17 cellular contexts compared by ENCODE assay signal in genomic region chr4:180832086-180832485, GRCh38.
A peak's percentile ranks its signal among the peaks of the same experiment; 100 is the strongest.
DNase-seq lines count a peak whose midpoint lies in the region; ATAC-seq, FAIRE-seq and TF ChIP-seq lines count a peak whose summit lies in the region.
"Had no signal": no experiment of that assay in that cellular context is flagged by ENCODE, and none has a peak within 500 bp of the region (broad histone marks: within the 10 kb centered on the region; RNA-seq: fewer than 3 reads in every experiment).

No MANE protein-coding gene starts in this region.

- no peaks in the 10 kb centered on the region for H3K27me3 Mint-ChIP-seq in endothelial cell (ENCODE audit: unreplicated experiment)

- TF ChIP-seq POLR2A in heart left ventricle (IDR thresholded peaks at IDR 0.05) (no peak), GM12891 (IDR thresholded peaks at IDR 0.05; ENCODE audit: low read depth, low read length) (no peak)

- no peaks in the 10 kb centered on the region for H3K9me2 ChIP-seq in OCI-LY7 (ENCODE audit: insufficient read depth, low read length)

- H3K9me3 ChIP-seq in cardiac muscle cell (ENCODE audit: low read depth) (no peaks in the 10 kb centered on the region), heart left ventricle (no peaks in the 10 kb centered on the region), OCI-LY7 (ENCODE audit: low read length) (no peaks in the 10 kb centered on the region; the same call in 1 of the 2 replicates)
- H3K9me3 ChIP-seq: esophagus squamous epithelium had no signal

- POLR2A ChIA-PET in OCI-LY7 (lab: Charles Lee): no interaction called here

- H3K4me1 ChIP-seq in cardiac muscle cell (ENCODE audit: low read depth) (peaks cover under 1% of the 10 kb centered on the region), heart left ventricle (peaks cover 0 to 7% (median 0%) of the 10 kb centered on the region in 12 donors), OCI-LY7 (ENCODE audit: insufficient read depth, low read length, poor library complexity, severe bottlenecking) (peaks cover 35% of the 10 kb centered on the region)
- H3K4me1 ChIP-seq: parathyroid adenoma had no signal

- ATAC-seq in heart left ventricle (no peak), GM21447 (IDR thresholded peaks at IDR 0.05; ENCODE audit: unreplicated experiment) (no peak), HG02571 (IDR thresholded peaks at IDR 0.05; ENCODE audit: unreplicated experiment) (no peak)

- FAIRE-seq in GM12891 (lab: Jason Lieb, UNC): no peak
- FAIRE-seq: G401.6 had no signal

- no peaks in the 10 kb centered on the region for H3K9me3 Mint-ChIP-seq in endothelial cell (ENCODE audit: unreplicated experiment)

- H2AFZ ChIP-seq in OCI-LY7 (ENCODE audit: low read length): peak overlapping the region; percentile 38; the same call in 1 of the 2 replicates
- H2AFZ ChIP-seq: parathyroid adenoma had no signal

- no peak overlapping the region for H3K4me2 ChIP-seq in OCI-LY7 (ENCODE audit: low read length)

- intact Hi-C loops in heart left ventricle (cut with DNase I): no loop called here
- intact Hi-C loops in OCI-LY7 (cut with micrococcal nuclease; ENCODE audit: unreplicated experiment): loop anchor here (10.0 kb wide), 1 partner anchor 97 kb away; no protein-coding TSS in a partner anchor

- CTCF ChIA-PET in OCI-LY7 (lab: Charles Lee; ENCODE audit: unreplicated experiment): no interaction called here

- no peak overlapping the region for H3K4me3 Mint-ChIP-seq in endothelial cell (ENCODE audit: unreplicated experiment)

- H3K36me3 ChIP-seq in cardiac muscle cell: no peaks in the 10 kb centered on the region
- H3K36me3 ChIP-seq in heart left ventricle: no peaks in the 10 kb centered on the region
- no peaks in the 10 kb centered on the region for H3K36me3 ChIP-seq in OCI-LY7 (ENCODE audit: insufficient read depth, low read length)
- H3K36me3 ChIP-seq: esophagus squamous epithelium had no signal

- no peaks in the 10 kb centered on the region for H3K36me3 Mint-ChIP-seq in endothelial cell (ENCODE audit: low read depth, unreplicated experiment)

- H3K27me3 ChIP-seq in cardiac muscle cell (no peaks in the 10 kb centered on the region), heart left ventricle (no peaks in the 10 kb centered on the region)
- H3K27me3 ChIP-seq: esophagus squamous epithelium had no signal

- no peak overlapping the region for H3K4me3 ChIP-seq in cardiac muscle cell
- no peak overlapping the region for H3K4me3 ChIP-seq in heart left ventricle
- H3K4me3 ChIP-seq in OCI-LY7 (ENCODE audit: low read depth, low read length, poor library complexity, severe bottlenecking): no peak overlapping the region
- H3K4me3 ChIP-seq: esophagus squamous epithelium had no signal

- peak; percentile 8 for TF ChIP-seq CTCF in cardiac muscle cell (IDR thresholded peaks at IDR 0.05; ENCODE audit: low read depth, low read length)
- no peak for TF ChIP-seq CTCF in heart left ventricle (IDR thresholded peaks at IDR 0.05)
- peak; percentile 61 for TF ChIP-seq CTCF in OCI-LY7 (conservative IDR thresholded peaks at IDR 0.05; ENCODE audit: low read length)
- TF ChIP-seq CTCF in endothelial cell (IDR thresholded peaks at IDR 0.05; ENCODE audit: unreplicated experiment): peak; percentile 31

- H3K27ac Mint-ChIP-seq in endothelial cell (ENCODE audit: unreplicated experiment): no peak overlapping the region

- no peaks in the 10 kb centered on the region for H3K79me2 ChIP-seq in OCI-LY7 (ENCODE audit: insufficient read depth, low read depth, low read length)
- H3K79me2 ChIP-seq: parathyroid adenoma had no signal

- no peak for DNase-seq in cardiac muscle cell (ENCODE audit: low read depth in 1 of 2, low spot score in 1 of 2)
- DNase-seq in heart left ventricle: no peak
- DNase-seq in OCI-LY7 (ENCODE audit: low spot score): peak; percentile 28
- DNase-seq in endothelial cell (ENCODE audit: low spot score): no peak
- DNase-seq in GM12891 (ENCODE audit: insufficient read length, low spot score): no peak
- no peak for DNase-seq in HPDE6-E6E7 (ENCODE audit: extremely low spot score)
- DNase-seq: activated CD4-positive, alpha-beta T cell treated with anti-CD3 and anti-CD28 coated beads, Interleukin-2, amount 50 U/mL, for 1 hour; activated gamma-delta T cell; central memory CD4-positive, alpha-beta T cell; esophagus squamous epithelium; midbrain; NCI-H2081 treated with DMSO at 0.1 percent for 48 hours; T-helper 2 cell had no signal

- no peaks in the 10 kb centered on the region for H4K20me1 ChIP-seq in OCI-LY7 (ENCODE audit: insufficient read depth, low read length)

- H3K4me1 Mint-ChIP-seq in endothelial cell (ENCODE audit: unreplicated experiment): peaks cover 24% of the 10 kb centered on the region

- no peak overlapping the region for H3K27ac ChIP-seq in cardiac muscle cell
- H3K27ac ChIP-seq in heart left ventricle: no peak overlapping the region
- no peak overlapping the region for H3K27ac ChIP-seq in OCI-LY7 (ENCODE audit: low read depth, low read length, poor library complexity, severe bottlenecking)
- H3K27ac ChIP-seq: esophagus squamous epithelium, parathyroid adenoma had no signal

- 48 to 55% (median 51%) methylated on average over 3 of the region's 3 CpGs for WGBS in heart left ventricle, 4 donors

- BruUV-seq in OCI-LY7 (replicated peaks; lab: Mats Ljungman, UMichigan): no TSS peak

TF ChIP-seq in GM12891, 5 proteins besides CTCF, POLR2A, EP300 and RAD21:
- TF ChIP-seq PAX5 (IDR thresholded peaks at IDR 0.05; ENCODE audit: insufficient read depth, low read length, severe bottlenecking) (no peak), POLR2AphosphoS5 (IDR thresholded peaks at IDR 0.05; ENCODE audit: low read depth, low read length) (no peak), SPI1 (IDR thresholded peaks at IDR 0.05; ENCODE audit: low read depth, low read length) (no peak), TAF1 (IDR thresholded peaks at IDR 0.05; ENCODE audit: low read depth, low read length) (no peak), POU2F2 (IDR thresholded peaks at IDR 0.05; ENCODE audit: low read depth, low read length) (no peak)

Comparison
In these comparisons a context has a peak if more than half of its experiments do, and no peak if none do; other contexts are left out.
1. CTCF ChIP-seq: peak in cardiac muscle cell (single experiment), OCI-LY7 (single experiment) and endothelial cell (single experiment); none in heart left ventricle (0 of 12).